17 cellular contexts compared by ENCODE assay signal in the genomic region with DNA sequence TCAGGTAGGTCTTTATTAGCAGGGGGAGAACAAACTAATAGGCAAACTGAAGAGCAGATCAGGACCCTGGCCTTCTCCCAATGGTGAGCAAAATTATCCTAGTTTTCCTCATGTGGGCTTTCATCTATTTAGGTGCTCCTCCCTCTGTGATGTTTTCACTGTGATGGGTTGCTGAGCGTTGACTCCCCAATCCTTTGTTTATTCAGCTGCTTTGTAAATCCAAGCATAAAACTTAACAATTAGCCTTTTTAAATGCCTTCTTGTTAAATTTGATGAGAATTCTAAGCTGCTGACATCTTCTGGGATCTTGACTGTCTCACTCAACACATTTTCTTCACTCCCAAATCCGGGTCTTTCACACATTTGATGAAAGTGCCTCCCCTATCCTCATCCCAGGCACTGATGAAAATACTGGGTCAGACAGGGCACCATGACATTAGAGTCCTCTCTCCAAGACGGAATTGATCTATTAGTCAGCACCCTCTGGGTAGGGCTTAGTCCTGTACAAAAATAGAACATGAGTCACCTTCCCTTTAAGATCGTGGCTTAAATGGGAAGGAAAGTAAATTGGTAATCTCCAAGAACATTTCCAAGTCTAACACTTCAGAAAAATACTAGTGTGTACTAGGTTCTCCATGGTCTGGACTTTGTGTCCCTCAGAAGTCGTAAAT.
DNase-seq lines count a peak whose midpoint lies in the region; ATAC-seq and TF ChIP-seq lines count a peak whose summit lies in the region.
"Had no signal": no experiment of that assay in that cellular context is flagged by ENCODE, and none has a peak within 500 bp of the region (broad histone marks: within the 10 kb centered on the region; RNA-seq: fewer than 3 reads in every experiment).

No MANE protein-coding gene starts in this region.

- H3K9me3 Mint-ChIP-seq in activated T-helper 1 cell treated with anti-CD3 and anti-CD28 coated beads, Interleukin-12 subunit alpha, Interleukin-12 subunit beta, Interleukin-2, Interleukin-4 antibody, amounts not matched to agents 30 ng/mL and 10 ng/mL and 1 ng/mL, durations not matched to agents 14 hours and 24 hours and 36 hours: peaks cover under 1% of the 10 kb centered on the region
- H3K9me3 Mint-ChIP-seq: type B pancreatic cell had no signal

- no peaks in the 10 kb centered on the region for H3K27me3 Mint-ChIP-seq in activated T-helper 1 cell treated with anti-CD3 and anti-CD28 coated beads, Interleukin-12 subunit alpha, Interleukin-12 subunit beta, Interleukin-2, Interleukin-4 antibody, amounts not matched to agents 30 ng/mL and 10 ng/mL and 1 ng/mL, durations not matched to agents 14 hours and 24 hours and 36 hours (ENCODE audit: insufficient read depth)
- H3K27me3 Mint-ChIP-seq: type B pancreatic cell had no signal

- H3K9me3 ChIP-seq in SJCRH30 (replicated peaks): no peaks in the 10 kb centered on the region

- intact Hi-C loops in activated T-helper 1 cell treated with anti-CD3 and anti-CD28 coated beads, Interleukin-12 subunit alpha, Interleukin-12 subunit beta, Interleukin-2, Interleukin-4 antibody, amounts not matched to agents 30 ng/mL and 10 ng/mL and 1 ng/mL, durations not matched to agents 14 hours and 24 hours and 36 hours (cut with micrococcal nuclease): no loop called here

- H3K4me1 ChIP-seq in SJCRH30: peaks cover 13% of the 10 kb centered on the region

- H3K27ac ChIP-seq in SJCRH30: peak overlapping the region; percentile 58
- H3K27ac ChIP-seq: brain microvascular endothelial cell, WERI-Rb-1 had no signal

- no peaks in the 10 kb centered on the region for H3K36me3 Mint-ChIP-seq in activated T-helper 1 cell treated with anti-CD3 and anti-CD28 coated beads, Interleukin-12 subunit alpha, Interleukin-12 subunit beta, Interleukin-2, Interleukin-4 antibody, amounts not matched to agents 30 ng/mL and 10 ng/mL and 1 ng/mL, durations not matched to agents 14 hours and 24 hours and 36 hours (ENCODE audit: low read depth)
- H3K36me3 Mint-ChIP-seq: type B pancreatic cell had no signal

- H3K27me3 ChIP-seq in SJCRH30: no peaks in the 10 kb centered on the region
- H3K27me3 ChIP-seq: brain microvascular endothelial cell had no signal

- no peak overlapping the region for H3K27ac Mint-ChIP-seq in activated T-helper 1 cell treated with anti-CD3 and anti-CD28 coated beads, Interleukin-12 subunit alpha, Interleukin-12 subunit beta, Interleukin-2, Interleukin-4 antibody, amounts not matched to agents 30 ng/mL and 10 ng/mL and 1 ng/mL, durations not matched to agents 14 hours and 24 hours and 36 hours
- H3K27ac Mint-ChIP-seq: type B pancreatic cell had no signal

- no peaks in the 10 kb centered on the region for H3K36me3 ChIP-seq in SJCRH30
- H3K36me3 ChIP-seq: brain microvascular endothelial cell, WERI-Rb-1 had no signal

- DNase-seq in HFF-Myc (ENCODE audit: extremely low read depth, low read depth) (peak; percentile 5), SJCRH30 (peak; percentile 13 to 58), fibroblast of mammary gland (ENCODE audit: low read depth) (peak; percentile 52), renal cortical epithelial cell (ENCODE audit: low read depth) (peak; percentile 75)
- no peak for DNase-seq in stimulated activated CD4-positive, alpha-beta T cell treated with anti-CD3 and anti-CD28 coated beads, Interleukin-4, amount 100 ng/mL, for 1 hour
- DNase-seq in activated T-helper 1 cell treated with anti-CD3 and anti-CD28 coated beads, Interleukin-12 subunit alpha, Interleukin-12 subunit beta, Interleukin-2, Interleukin-4 antibody, amounts not matched to agents 30 ng/mL and 10 ng/mL and 1 ng/mL, durations not matched to agents 14 hours and 24 hours and 36 hours (ENCODE audit: low spot score): no peak
- no peak for DNase-seq in activated CD4-positive, alpha-beta T cell treated with anti-CD3 and anti-CD28 coated beads for 4 hours
- DNase-seq: AML-193, brain microvascular endothelial cell, DMS 273 treated with DMSO at 0.1 percent for 48 hours, mesendoderm, NCI-H1092 treated with DMSO at 0.1 percent for 48 hours, NCI-H226, SW 1271, WERI-Rb-1 had no signal

- no peak for ATAC-seq in GM18858 (IDR thresholded peaks at IDR 0.05; ENCODE audit: unreplicated experiment)

- H3K4me3 Mint-ChIP-seq in activated T-helper 1 cell treated with anti-CD3 and anti-CD28 coated beads, Interleukin-12 subunit alpha, Interleukin-12 subunit beta, Interleukin-2, Interleukin-4 antibody, amounts not matched to agents 30 ng/mL and 10 ng/mL and 1 ng/mL, durations not matched to agents 14 hours and 24 hours and 36 hours: no peak overlapping the region
- H3K4me3 Mint-ChIP-seq: type B pancreatic cell had no signal

- H3K4me3 ChIP-seq in HFF-Myc (replicated peaks; ENCODE audit: low read depth, low read length) (no peak overlapping the region), SJCRH30 (no peak overlapping the region), fibroblast of mammary gland (ENCODE audit: control insufficient read depth, low read depth, low read length) (no peak overlapping the region)

- H3K4me1 Mint-ChIP-seq in activated T-helper 1 cell treated with anti-CD3 and anti-CD28 coated beads, Interleukin-12 subunit alpha, Interleukin-12 subunit beta, Interleukin-2, Interleukin-4 antibody, amounts not matched to agents 30 ng/mL and 10 ng/mL and 1 ng/mL, durations not matched to agents 14 hours and 24 hours and 36 hours (ENCODE audit: low read depth): no peaks in the 10 kb centered on the region

- TF ChIP-seq CTCF in HFF-Myc (IDR thresholded peaks at IDR 0.05; ENCODE audit: low read depth, low read length, missing control alignments): no peak
- no peak for TF ChIP-seq CTCF in fibroblast of mammary gland (conservative IDR thresholded peaks at IDR 0.05; ENCODE audit: control insufficient read depth, insufficient read depth, low read depth, low read length)

Comparison
In these comparisons a context has a peak if more than half of its experiments do, and no peak if none do; other contexts are left out.
1. DNase-seq: peak in HFF-Myc (single experiment), SJCRH30 (2 of 2), fibroblast of mammary gland (single experiment) and renal cortical epithelial cell (single experiment); none in stimulated activated CD4-positive, alpha-beta T cell treated with anti-CD3 and anti-CD28 coated beads, Interleukin-4, amount 100 ng/mL, for 1 hour (single experiment), activated T-helper 1 cell treated with anti-CD3 and anti-CD28 coated beads, Interleukin-12 subunit alpha, Interleukin-12 subunit beta, Interleukin-2, Interleukin-4 antibody, amounts not matched to agents 30 ng/mL and 10 ng/mL and 1 ng/mL, durations not matched to agents 14 hours and 24 hours and 36 hours (single experiment) and activated CD4-positive, alpha-beta T cell treated with anti-CD3 and anti-CD28 coated beads for 4 hours (0 of 2).